In the genomic region with DNA sequence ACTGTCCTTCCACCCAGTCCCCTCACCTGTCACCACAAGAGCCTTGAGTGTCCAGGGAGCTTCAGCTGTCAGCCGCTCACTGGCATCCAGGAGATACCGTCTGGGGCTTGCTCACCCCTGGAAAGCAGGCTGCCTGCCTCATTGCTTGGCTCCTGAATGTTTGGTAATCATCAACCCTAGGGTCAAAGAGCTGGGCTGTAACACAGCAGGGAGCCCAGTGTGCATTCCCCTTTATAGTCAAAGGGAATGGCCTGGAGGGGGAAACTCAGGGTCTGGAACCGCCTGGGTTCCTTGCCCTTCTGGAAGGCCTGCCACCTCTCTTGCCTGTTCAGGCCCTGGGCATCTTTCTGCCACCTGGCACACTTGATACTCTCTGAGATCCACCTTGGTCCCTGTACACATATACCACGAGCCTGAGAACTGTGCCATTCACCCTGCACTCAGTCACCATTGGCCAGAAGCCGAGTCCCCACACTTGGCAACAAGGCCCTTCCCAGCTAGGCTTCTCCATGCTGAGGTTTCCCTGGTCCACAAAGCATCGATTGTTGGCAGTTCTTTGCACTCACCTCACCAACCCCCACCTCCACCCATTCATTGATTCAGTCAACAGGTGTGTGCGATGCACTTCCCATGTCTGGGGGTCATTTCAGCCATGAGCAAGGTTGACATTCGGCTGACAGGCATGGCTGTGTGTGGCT, we compare ENCODE assay signal across 1 cellular context.
TF ChIP-seq lines count a peak whose summit lies in the region.

No MANE protein-coding gene starts in this region.

TF ChIP-seq in HepG2, 621 proteins besides CTCF, POLR2A, EP300 and RAD21 (continued from another document and continues in another):
- TF ChIP-seq, protein P1, sequence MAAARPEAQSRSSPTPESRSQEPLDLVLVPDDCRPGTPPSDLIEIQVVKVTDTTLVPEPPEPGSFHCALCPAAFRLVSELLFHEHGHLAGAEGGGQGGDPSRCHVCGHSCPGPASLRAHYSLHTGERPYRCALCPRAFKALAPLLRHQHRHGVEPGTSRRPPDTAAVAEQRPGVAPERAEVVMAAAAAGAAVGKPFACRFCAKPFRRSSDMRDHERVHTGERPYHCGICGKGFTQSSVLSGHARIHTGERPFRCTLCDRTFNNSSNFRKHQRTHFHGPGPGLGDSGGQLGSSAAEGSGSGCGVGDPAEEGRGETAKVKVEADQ (CRISPR knock-in tag; IDR thresholded peaks at IDR 0.05; ENCODE audit: borderline replicate concordance): peak; percentile 58; the same call in 1 of the 2 replicates
- TF ChIP-seq, protein P2, sequence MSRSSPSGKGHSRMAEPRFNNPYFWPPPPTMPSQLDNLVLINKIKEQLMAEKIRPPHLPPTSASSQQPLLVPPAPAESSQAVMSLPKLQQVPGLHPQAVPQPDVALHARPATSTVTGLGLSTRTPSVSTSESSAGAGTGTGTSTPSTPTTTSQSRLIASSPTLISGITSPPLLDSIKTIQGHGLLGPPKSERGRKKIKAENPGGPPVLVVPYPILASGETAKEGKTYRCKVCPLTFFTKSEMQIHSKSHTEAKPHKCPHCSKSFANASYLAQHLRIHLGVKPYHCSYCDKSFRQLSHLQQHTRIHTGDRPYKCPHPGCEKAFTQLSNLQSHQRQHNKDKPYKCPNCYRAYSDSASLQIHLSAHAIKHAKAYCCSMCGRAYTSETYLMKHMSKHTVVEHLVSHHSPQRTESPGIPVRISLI (CRISPR knock-in tag; IDR thresholded peaks at IDR 0.05; ENCODE audit: borderline replicate concordance): no peak
- TF ChIP-seq FOXC1 (CRISPR knock-in tag; IDR thresholded peaks at IDR 0.05; ENCODE audit: borderline replicate concordance) (no peak), DMAP1 (CRISPR knock-in tag; IDR thresholded peaks at IDR 0.05) (no peak), RFXAP (CRISPR knock-in tag; IDR thresholded peaks at IDR 0.05; ENCODE audit: borderline replicate concordance) (0 out of 2 replicates have a peak, but pooled peaks have one; percentile 21), NPAS2 (CRISPR knock-in tag; IDR thresholded peaks at IDR 0.05; ENCODE audit: borderline replicate concordance) (no peak), ZSCAN31 (CRISPR knock-in tag; IDR thresholded peaks at IDR 0.05; ENCODE audit: low read depth) (no peak), ZEB1 (IDR thresholded peaks at IDR 0.05; ENCODE audit: insufficient replicate concordance, low read depth) (peak; percentile 66), MZF1 (CRISPR knock-in tag; IDR thresholded peaks at IDR 0.05; ENCODE audit: borderline replicate concordance) (no peak), SIN3A (IDR thresholded peaks at IDR 0.05; ENCODE audit: borderline replicate concordance, low read depth, low read length) (no peak), ZNF317 (CRISPR knock-in tag; IDR thresholded peaks at IDR 0.05) (no peak), SOX13 (IDR thresholded peaks at IDR 0.05) (no peak), SOX13 (CRISPR knock-in tag; conservative IDR thresholded peaks at IDR 0.05 in 1 of 2, IDR thresholded peaks at IDR 0.05 in 1 of 2) (no peak), NFIB (CRISPR knock-in tag; IDR thresholded peaks at IDR 0.05; ENCODE audit: borderline replicate concordance) (no peak), ZNF331 (CRISPR knock-in tag; IDR thresholded peaks at IDR 0.05) (no peak), SMC3 (IDR thresholded peaks at IDR 0.05; ENCODE audit: low read length) (no peak), PHF20 (CRISPR knock-in tag; IDR thresholded peaks at IDR 0.05) (no peak), ZNF557 (CRISPR knock-in tag; IDR thresholded peaks at IDR 0.05) (no peak), ZNF451 (CRISPR knock-in tag; IDR thresholded peaks at IDR 0.05) (no peak), ZNF383 (CRISPR knock-in tag; IDR thresholded peaks at IDR 0.05; ENCODE audit: borderline replicate concordance) (no peak), CENPX (CRISPR knock-in tag; IDR thresholded peaks at IDR 0.05) (no peak), NFKB2 (CRISPR knock-in tag; IDR thresholded peaks at IDR 0.05; ENCODE audit: borderline replicate concordance) (no peak), TCF12 (IDR thresholded peaks at IDR 0.05) (no peak), TCF12 (CRISPR knock-in tag; IDR thresholded peaks at IDR 0.05) (no peak), ZNF790 (CRISPR knock-in tag; IDR thresholded peaks at IDR 0.05; ENCODE audit: borderline replicate concordance) (no peak), RXRB (CRISPR knock-in tag; IDR thresholded peaks at IDR 0.05; ENCODE audit: borderline replicate concordance) (no peak; the same call in 1 of the 2 replicates)
- TF ChIP-seq, protein P3, sequence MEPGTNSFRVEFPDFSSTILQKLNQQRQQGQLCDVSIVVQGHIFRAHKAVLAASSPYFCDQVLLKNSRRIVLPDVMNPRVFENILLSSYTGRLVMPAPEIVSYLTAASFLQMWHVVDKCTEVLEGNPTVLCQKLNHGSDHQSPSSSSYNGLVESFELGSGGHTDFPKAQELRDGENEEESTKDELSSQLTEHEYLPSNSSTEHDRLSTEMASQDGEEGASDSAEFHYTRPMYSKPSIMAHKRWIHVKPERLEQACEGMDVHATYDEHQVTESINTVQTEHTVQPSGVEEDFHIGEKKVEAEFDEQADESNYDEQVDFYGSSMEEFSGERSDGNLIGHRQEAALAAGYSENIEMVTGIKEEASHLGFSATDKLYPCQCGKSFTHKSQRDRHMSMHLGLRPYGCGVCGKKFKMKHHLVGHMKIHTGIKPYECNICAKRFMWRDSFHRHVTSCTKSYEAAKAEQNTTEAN (CRISPR knock-in tag; conservative IDR thresholded peaks at IDR 0.05): no peak
- TF ChIP-seq, protein P4, sequence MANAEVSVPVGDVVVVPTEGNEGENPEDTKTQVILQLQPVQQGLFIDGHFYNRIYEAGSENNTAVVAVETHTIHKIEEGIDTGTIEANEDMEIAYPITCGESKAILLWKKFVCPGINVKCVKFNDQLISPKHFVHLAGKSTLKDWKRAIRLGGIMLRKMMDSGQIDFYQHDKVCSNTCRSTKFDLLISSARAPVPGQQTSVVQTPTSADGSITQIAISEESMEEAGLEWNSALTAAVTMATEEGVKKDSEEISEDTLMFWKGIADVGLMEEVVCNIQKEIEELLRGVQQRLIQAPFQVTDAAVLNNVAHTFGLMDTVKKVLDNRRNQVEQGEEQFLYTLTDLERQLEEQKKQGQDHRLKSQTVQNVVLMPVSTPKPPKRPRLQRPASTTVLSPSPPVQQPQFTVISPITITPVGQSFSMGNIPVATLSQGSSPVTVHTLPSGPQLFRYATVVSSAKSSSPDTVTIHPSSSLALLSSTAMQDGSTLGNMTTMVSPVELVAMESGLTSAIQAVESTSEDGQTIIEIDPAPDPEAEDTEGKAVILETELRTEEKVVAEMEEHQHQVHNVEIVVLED (CRISPR knock-in tag; IDR thresholded peaks at IDR 0.05; ENCODE audit: borderline replicate concordance): no peak
- TF ChIP-seq, protein P5, sequence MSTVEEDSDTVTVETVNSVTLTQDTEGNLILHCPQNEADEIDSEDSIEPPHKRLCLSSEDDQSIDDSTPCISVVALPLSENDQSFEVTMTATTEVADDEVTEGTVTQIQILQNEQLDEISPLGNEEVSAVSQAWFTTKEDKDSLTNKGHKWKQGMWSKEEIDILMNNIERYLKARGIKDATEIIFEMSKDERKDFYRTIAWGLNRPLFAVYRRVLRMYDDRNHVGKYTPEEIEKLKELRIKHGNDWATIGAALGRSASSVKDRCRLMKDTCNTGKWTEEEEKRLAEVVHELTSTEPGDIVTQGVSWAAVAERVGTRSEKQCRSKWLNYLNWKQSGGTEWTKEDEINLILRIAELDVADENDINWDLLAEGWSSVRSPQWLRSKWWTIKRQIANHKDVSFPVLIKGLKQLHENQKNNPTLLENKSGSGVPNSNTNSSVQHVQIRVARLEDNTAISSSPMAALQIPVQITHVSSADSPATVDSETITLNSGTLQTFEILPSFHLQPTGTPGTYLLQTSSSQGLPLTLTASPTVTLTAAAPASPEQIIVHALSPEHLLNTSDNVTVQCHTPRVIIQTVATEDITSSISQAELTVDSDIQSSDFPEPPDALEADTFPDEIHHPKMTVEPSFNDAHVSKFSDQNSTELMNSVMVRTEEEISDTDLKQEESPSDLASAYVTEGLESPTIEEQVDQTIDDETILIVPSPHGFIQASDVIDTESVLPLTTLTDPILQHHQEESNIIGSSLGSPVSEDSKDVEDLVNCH (CRISPR knock-in tag; IDR thresholded peaks at IDR 0.05): no peak
- TF ChIP-seq, protein P6, sequence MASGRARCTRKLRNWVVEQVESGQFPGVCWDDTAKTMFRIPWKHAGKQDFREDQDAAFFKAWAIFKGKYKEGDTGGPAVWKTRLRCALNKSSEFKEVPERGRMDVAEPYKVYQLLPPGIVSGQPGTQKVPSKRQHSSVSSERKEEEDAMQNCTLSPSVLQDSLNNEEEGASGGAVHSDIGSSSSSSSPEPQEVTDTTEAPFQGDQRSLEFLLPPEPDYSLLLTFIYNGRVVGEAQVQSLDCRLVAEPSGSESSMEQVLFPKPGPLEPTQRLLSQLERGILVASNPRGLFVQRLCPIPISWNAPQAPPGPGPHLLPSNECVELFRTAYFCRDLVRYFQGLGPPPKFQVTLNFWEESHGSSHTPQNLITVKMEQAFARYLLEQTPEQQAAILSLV (CRISPR knock-in tag; IDR thresholded peaks at IDR 0.05; ENCODE audit: borderline replicate concordance): no peak
- TF ChIP-seq, protein P7, sequence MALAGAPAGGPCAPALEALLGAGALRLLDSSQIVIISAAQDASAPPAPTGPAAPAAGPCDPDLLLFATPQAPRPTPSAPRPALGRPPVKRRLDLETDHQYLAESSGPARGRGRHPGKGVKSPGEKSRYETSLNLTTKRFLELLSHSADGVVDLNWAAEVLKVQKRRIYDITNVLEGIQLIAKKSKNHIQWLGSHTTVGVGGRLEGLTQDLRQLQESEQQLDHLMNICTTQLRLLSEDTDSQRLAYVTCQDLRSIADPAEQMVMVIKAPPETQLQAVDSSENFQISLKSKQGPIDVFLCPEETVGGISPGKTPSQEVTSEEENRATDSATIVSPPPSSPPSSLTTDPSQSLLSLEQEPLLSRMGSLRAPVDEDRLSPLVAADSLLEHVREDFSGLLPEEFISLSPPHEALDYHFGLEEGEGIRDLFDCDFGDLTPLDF (CRISPR knock-in tag; IDR thresholded peaks at IDR 0.05): no peak
- TF ChIP-seq, protein P8, sequence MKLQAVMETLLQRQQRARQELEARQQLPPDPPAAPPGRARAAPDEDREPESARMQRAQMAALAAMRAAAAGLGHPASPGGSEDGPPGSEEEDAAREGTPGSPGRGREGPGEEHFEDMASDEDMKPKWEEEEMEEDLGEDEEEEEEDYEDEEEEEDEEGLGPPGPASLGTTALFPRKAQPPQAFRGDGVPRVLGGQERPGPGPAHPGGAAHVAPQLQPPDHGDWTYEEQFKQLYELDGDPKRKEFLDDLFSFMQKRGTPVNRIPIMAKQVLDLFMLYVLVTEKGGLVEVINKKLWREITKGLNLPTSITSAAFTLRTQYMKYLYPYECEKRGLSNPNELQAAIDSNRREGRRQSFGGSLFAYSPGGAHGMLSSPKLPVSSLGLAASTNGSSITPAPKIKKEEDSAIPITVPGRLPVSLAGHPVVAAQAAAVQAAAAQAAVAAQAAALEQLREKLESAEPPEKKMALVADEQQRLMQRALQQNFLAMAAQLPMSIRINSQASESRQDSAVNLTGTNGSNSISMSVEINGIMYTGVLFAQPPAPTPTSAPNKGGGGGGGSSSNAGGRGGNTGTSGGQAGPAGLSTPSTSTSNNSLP (IDR thresholded peaks at IDR 0.05; ENCODE audit: low read depth, low read length): no peak
- TF ChIP-seq, protein P9, sequence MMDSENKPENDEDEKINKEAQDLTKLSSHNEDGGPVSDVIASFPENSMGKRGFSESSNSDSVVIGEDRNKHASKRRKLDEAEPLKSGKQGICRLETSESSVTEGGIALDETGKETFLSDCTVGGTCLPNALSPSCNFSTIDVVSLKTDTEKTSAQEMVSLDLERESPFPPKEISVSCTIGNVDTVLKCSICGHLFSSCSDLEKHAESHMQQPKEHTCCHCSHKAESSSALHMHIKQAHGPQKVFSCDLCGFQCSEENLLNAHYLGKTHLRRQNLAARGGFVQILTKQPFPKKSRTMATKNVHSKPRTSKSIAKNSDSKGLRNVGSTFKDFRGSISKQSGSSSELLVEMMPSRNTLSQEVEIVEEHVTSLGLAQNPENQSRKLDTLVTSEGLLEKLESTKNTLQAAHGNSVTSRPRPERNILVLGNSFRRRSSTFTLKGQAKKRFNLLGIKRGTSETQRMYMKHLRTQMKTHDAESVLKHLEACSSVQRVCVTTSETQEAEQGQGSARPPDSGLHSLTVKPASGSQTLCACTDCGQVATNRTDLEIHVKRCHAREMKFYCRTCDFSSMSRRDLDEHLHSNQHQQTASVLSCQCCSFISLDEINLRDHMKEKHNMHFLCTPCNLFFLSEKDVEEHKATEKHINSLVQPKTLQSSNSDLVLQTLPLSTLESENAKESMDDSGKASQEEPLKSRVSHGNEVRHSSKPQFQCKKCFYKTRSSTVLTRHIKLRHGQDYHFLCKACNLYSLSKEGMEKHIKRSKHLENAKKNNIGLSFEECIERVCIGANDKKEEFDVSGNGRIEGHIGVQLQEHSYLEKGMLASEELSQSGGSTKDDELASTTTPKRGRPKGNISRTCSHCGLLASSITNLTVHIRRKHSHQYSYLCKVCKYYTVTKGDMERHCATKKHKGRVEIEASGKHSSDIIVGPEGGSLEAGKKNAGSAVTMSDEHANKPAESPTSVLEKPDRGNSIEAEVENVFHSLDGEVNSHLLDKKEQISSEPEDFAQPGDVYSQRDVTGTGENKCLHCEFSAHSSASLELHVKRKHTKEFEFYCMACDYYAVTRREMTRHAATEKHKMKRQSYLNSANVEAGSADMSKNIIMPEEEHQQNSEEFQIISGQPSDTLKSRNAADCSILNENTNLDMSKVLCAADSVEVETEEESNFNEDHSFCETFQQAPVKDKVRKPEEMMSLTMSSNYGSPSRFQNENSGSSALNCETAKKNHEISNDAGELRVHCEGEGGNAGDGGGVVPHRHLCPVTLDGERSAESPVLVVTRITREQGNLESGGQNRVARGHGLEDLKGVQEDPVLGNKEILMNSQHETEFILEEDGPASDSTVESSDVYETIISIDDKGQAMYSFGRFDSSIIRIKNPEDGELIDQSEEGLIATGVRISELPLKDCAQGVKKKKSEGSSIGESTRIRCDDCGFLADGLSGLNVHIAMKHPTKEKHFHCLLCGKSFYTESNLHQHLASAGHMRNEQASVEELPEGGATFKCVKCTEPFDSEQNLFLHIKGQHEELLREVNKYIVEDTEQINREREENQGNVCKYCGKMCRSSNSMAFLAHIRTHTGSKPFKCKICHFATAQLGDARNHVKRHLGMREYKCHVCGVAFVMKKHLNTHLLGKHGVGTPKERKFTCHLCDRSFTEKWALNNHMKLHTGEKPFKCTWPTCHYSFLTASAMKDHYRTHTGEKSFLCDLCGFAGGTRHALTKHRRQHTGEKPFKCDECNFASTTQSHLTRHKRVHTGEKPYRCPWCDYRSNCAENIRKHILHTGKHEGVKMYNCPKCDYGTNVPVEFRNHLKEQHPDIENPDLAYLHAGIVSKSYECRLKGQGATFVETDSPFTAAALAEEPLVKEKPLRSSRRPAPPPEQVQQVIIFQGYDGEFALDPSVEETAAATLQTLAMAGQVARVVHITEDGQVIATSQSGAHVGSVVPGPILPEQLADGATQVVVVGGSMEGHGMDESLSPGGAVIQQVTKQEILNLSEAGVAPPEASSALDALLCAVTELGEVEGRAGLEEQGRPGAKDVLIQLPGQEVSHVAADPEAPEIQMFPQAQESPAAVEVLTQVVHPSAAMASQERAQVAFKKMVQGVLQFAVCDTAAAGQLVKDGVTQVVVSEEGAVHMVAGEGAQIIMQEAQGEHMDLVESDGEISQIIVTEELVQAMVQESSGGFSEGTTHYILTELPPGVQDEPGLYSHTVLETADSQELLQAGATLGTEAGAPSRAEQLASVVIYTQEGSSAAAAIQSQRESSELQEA (CRISPR knock-in tag; IDR thresholded peaks at IDR 0.05; ENCODE audit: not compliant biosample characterization): peak; percentile 22
- TF ChIP-seq, protein P10, sequence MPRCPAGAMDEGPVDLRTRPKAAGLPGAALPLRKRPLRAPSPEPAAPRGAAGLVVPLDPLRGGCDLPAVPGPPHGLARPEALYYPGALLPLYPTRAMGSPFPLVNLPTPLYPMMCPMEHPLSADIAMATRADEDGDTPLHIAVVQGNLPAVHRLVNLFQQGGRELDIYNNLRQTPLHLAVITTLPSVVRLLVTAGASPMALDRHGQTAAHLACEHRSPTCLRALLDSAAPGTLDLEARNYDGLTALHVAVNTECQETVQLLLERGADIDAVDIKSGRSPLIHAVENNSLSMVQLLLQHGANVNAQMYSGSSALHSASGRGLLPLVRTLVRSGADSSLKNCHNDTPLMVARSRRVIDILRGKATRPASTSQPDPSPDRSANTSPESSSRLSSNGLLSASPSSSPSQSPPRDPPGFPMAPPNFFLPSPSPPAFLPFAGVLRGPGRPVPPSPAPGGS (CRISPR knock-in tag; IDR thresholded peaks at IDR 0.05): no peak
